Comparison of ENCODE assay signal across 8 cellular contexts in genomic region chr7:73557108-73557396, GRCh38. TPM values are rescaled to one million over a fixed set of nuclear protein-coding genes. Genes with fewer than 3 reads are reported as not detected.
A peak's percentile ranks its signal among the peaks of the same experiment; 100 is the strongest.
DNase-seq lines count a peak whose midpoint lies in the region; ATAC-seq lines count a peak whose summit lies in the region.

No MANE protein-coding gene starts in this region.

- H3K36me3 ChIP-seq in mucosa of stomach (ENCODE audit: control insufficient read depth, insufficient read depth, low read length) = peaks cover 3% of the 10 kb centered on the region

- H3K4me3 ChIP-seq in Jurkat, Clone E6-1 (ENCODE audit: low read length) = peak overlapping the region; percentile 93
- peak overlapping the region; percentile 31 for H3K4me3 ChIP-seq in mucosa of stomach (ENCODE audit: low read length)

- H3K27me3 ChIP-seq in mucosa of stomach (ENCODE audit: control insufficient read depth, insufficient read depth, low read length) = no peaks in the 10 kb centered on the region

- peak overlapping the region; percentile 91 for H3K9ac ChIP-seq in mucosa of stomach (ENCODE audit: low read length)

- H3K9me3 ChIP-seq in mucosa of stomach (ENCODE audit: control insufficient read depth, low read length) = no peaks in the 10 kb centered on the region

- DNase-seq in DMS114 treated with DMSO at 0.1 percent for 48 hours (lab: John Stamatoyannopoulos, UW; ENCODE audit: unreplicated experiment) (peak; percentile 77), OCI-M1 (lab: John Stamatoyannopoulos, UW) (peak; percentile 99)
- peak; percentile 80 for DNase-seq in Jurkat, Clone E6-1 (ENCODE audit: low read depth, low spot score)
- peak; percentile 88 to 94 for DNase-seq in activated T-cell treated with anti-CD3 and anti-CD28 coated beads, Interleukin-2, amount 50 U/mL, for 48 hours
- peak; percentile 92 for DNase-seq in stimulated activated CD8-positive, alpha-beta memory T cell treated with anti-CD3 and anti-CD28 coated beads, Interleukin-4, amount 100 ng/mL, for 48 hours

- ATAC-seq in GM21717 (IDR thresholded peaks at IDR 0.05; ENCODE audit: unreplicated experiment) (peak; percentile 87), esophagus mucosa (peak; percentile 98)

- H3K4me1 ChIP-seq in mucosa of stomach (ENCODE audit: control insufficient read depth, insufficient read depth, low read length) = peaks cover 5% of the 10 kb centered on the region

RNA-seq across cellular contexts. Expression of gene BCL7B, which starts 0.4 kb away (rescaled TPM):
- polyA plus RNA-seq in Jurkat, Clone E6-1 (2012; ENCODE audit: insufficient read depth, insufficient read length) = 65.3 TPM
- 34.8 TPM for total RNA-seq in esophagus mucosa

RNA-seq across cellular contexts. Expression of gene TBL2, which starts 21.3 kb away (rescaled TPM):
- 22.8 TPM for polyA plus RNA-seq in Jurkat, Clone E6-1 (2012; ENCODE audit: insufficient read depth, insufficient read length)
- 19.2 TPM for total RNA-seq in esophagus mucosa

RNA-seq across cellular contexts. Expression of gene BAZ1B, which starts 35.0 kb away (rescaled TPM):
- 65.4 TPM for polyA plus RNA-seq in Jurkat, Clone E6-1 (2012; ENCODE audit: insufficient read depth, insufficient read length)
- 22.3 TPM for total RNA-seq in esophagus mucosa

Comparison
In these comparisons a context has a peak if more than half of its experiments do, and no peak if none do; other contexts are left out.
1. Peak in every context shown above with its lines: DNase-seq, ATAC-seq and H3K4me3 ChIP-seq.